6 cellular contexts compared by ENCODE assay signal in genomic region chr15:59698065-59698464, GRCh38. TPM values are rescaled to one million over a fixed set of nuclear protein-coding genes. Genes with fewer than 3 reads are reported as not detected.
DNase-seq lines count a peak whose midpoint lies in the region; ATAC-seq, FAIRE-seq and TF ChIP-seq lines count a peak whose summit lies in the region.
"Not testable (repeated sequence)": the region's sequence is repeated elsewhere in the genome, so short reads cannot be mapped to it uniquely, and the experiment has no call there.

No MANE protein-coding gene starts in this region.

- H2BK120ac ChIP-seq in mesendoderm (ENCODE audit: low read depth, low read length) = not testable (repeated sequence)

- H3K18ac ChIP-seq in mesendoderm (ENCODE audit: low read length) = peak overlapping the region; percentile 60

- DNase-seq in A549 (ENCODE audit: low read depth in 1 of 2, low spot score in 1 of 2) = peak in 1 of 2 experiments; percentile 55
- peak; percentile 26 for DNase-seq in MV-4-11 (lab: John Stamatoyannopoulos, UW)
- DNase-seq in RWPE2 (ENCODE audit: low spot score); mesendoderm: not testable (repeated sequence)
- DNase-seq in K562 (ENCODE audit: extremely low read depth in 1 of 4, low spot score in 3 of 4) = peak in 1 of 4 experiments; percentile 15
- peak; percentile 43 for DNase-seq in epithelial cell of esophagus (ENCODE audit: low read depth)

- H3K56ac ChIP-seq in mesendoderm (ENCODE audit: low read length) = not testable (repeated sequence)

- FAIRE-seq in A549 (lab: Jason Lieb, UNC); K562 (lab: Jason Lieb, UNC): not testable (repeated sequence)

- peak overlapping the region; percentile 59 for H3K4me2 ChIP-seq in A549
- not testable (repeated sequence) for H3K4me2 ChIP-seq in K562 (ENCODE audit: insufficient read depth, low read length); mesendoderm (ENCODE audit: low read length)

- H2BK15ac ChIP-seq in mesendoderm (replicated peaks; ENCODE audit: low read depth) = not testable (repeated sequence)

- TF ChIP-seq POLR2A in A549 (IDR thresholded peaks at IDR 0.05; ENCODE audit: low read length); K562 (conservative IDR thresholded peaks at IDR 0.05): not testable (repeated sequence)

- H3K27ac ChIP-seq in A549 = peak overlapping the region; percentile 4 to 62; a peak in 3 of 6 replicates
- not testable (repeated sequence) for H3K27ac ChIP-seq in RWPE2 (ENCODE audit: poor library complexity, severe bottlenecking); K562 (ENCODE audit: extremely low read depth, low read depth, low read length); mesendoderm (ENCODE audit: low read depth, low read length)

- not testable (repeated sequence) for H2AFZ ChIP-seq in K562 (ENCODE audit: low read depth, low read length)

- not testable (repeated sequence) for H3K36me3 ChIP-seq in RWPE2 (ENCODE audit: low read depth); K562 (ENCODE audit: control insufficient read depth, insufficient read depth, low read length); mesendoderm (ENCODE audit: control insufficient read depth, insufficient read depth, low read length)

- not testable (repeated sequence) for H4K5ac ChIP-seq in mesendoderm (ENCODE audit: low read length)

- 49% methylated on average over 4 of the region's 4 CpGs for WGBS in A549 (ENCODE audit: missing lambda C conversion rate)
- WGBS in K562 (ENCODE audit: insufficient coverage, low coverage, missing lambda C conversion rate) = 27% methylated on average over 3 of the region's 4 CpGs
- no CpG with 5 or more reads among the region's 4 CpGs for WGBS in mesendoderm (ENCODE audit: extremely low coverage, insufficient coverage, low lambda C conversion rate)

- H3K9ac ChIP-seq in K562 (ENCODE audit: insufficient read depth in 1 of 2, low read depth in 2 of 2, low read length in 2 of 2); mesendoderm (ENCODE audit: low read length): not testable (repeated sequence)

- TF ChIP-seq RAD21 in A549 (conservative IDR thresholded peaks at IDR 0.05 in 1 of 2, IDR thresholded peaks at IDR 0.05 in 1 of 2); K562 (CRISPR knock-in tag; conservative IDR thresholded peaks at IDR 0.05 in 1 of 2, IDR thresholded peaks at IDR 0.05 in 1 of 2): not testable (repeated sequence)

- not testable (repeated sequence) for H3K27me3 ChIP-seq in RWPE2 (ENCODE audit: insufficient read depth, poor library complexity, severe bottlenecking); K562 (ENCODE audit: control insufficient read depth in 2 of 2, insufficient read depth in 2 of 2, low read length in 2 of 2); mesendoderm (ENCODE audit: insufficient read depth, low read length, poor library complexity)

- H3K4me1 ChIP-seq in A549 (peaks cover 56% of the 10 kb centered on the region), RWPE2 (ENCODE audit: insufficient read depth, poor library complexity, severe bottlenecking) (peaks cover 40% of the 10 kb centered on the region), K562 (replicated peaks in 1 of 2; ENCODE audit: control insufficient read depth in 2 of 2, insufficient read depth in 2 of 2, low read length in 2 of 2) (peaks cover 4 to 10% of the 10 kb centered on the region in 2 experiments; a peak in 3 of 5 replicates)
- H3K4me1 ChIP-seq in mesendoderm (ENCODE audit: control insufficient read depth, low read depth, low read length) = not testable (repeated sequence)

- CTCF ChIA-PET in A549 (lab: Yijun Ruan, JAX) = interaction anchor here (0.7 to 1.5 kb wide), 9 partner anchors 8 to 630 kb away, joined by 3 to 6 read pairs (median 3); partner anchors contain the start of gene BNIP2
- CTCF ChIA-PET in K562 (lab: Yijun Ruan, JAX; ENCODE audit: low intra/inter-chr PET ratio) = not testable (repeated sequence)

- not testable (repeated sequence) for H3K79me2 ChIP-seq in K562 (ENCODE audit: control insufficient read depth, insufficient read depth, low read length); mesendoderm (ENCODE audit: control insufficient read depth, insufficient read depth, low read length)

- POLR2A ChIA-PET in A549 (lab: Yijun Ruan, JAX) = interaction anchor here (0.7 to 1.7 kb wide), 2 partner anchors 9 to 491 kb away, joined by 3 to 7 read pairs; partner anchors contain the start of gene BNIP2
- POLR2A ChIA-PET in K562 (lab: Yijun Ruan, JAX) = interaction anchor here (0.5 to 1.1 kb wide), 5 partner anchors 8 to 182 kb away, joined by 3 to 4 read pairs (median 3); no protein-coding TSS in a partner anchor

- TF ChIP-seq EP300 in A549 (IDR thresholded peaks at IDR 0.05); K562 (IDR thresholded peaks at IDR 0.05; ENCODE audit: low read length): not testable (repeated sequence)

- in situ Hi-C loops in K562 (cut with MboI) = loop anchor here (10.0 kb wide), 2 partner anchors 627 to 827 kb away; no protein-coding TSS in a partner anchor

- not testable (repeated sequence) for TF ChIP-seq CTCF in A549 (IDR thresholded peaks at IDR 0.05); RWPE2 (IDR thresholded peaks at IDR 0.05; ENCODE audit: poor library complexity, severe bottlenecking); K562 (IDR thresholded peaks at IDR 0.05 in 2 of 3, conservative IDR thresholded peaks at IDR 0.05 in 1 of 3; ENCODE audit: insufficient read depth in 2 of 3, low read depth in 1 of 3, low read length in 3 of 3); epithelial cell of esophagus (IDR thresholded peaks at IDR 0.05; ENCODE audit: insufficient read depth, low read depth, low read length, missing control alignments)

- intact Hi-C loops in K562 (cut with micrococcal nuclease) = loop anchor here (10.0 kb wide), 1 partner anchor 217 kb away; no protein-coding TSS in a partner anchor

- H3K4ac ChIP-seq in mesendoderm (ENCODE audit: low read depth, low read length) = not testable (repeated sequence)

- not testable (repeated sequence) for H4K8ac ChIP-seq in mesendoderm (ENCODE audit: low read depth, low read length)

- not testable (repeated sequence) for H2AK5ac ChIP-seq in mesendoderm (ENCODE audit: low read length)

- not testable (repeated sequence) for H3K79me1 ChIP-seq in mesendoderm (ENCODE audit: low read length)

- not testable (repeated sequence) for H3K9me1 ChIP-seq in K562 (ENCODE audit: control insufficient read depth, insufficient read depth, low read length)

- peak in 1 of 2 experiments; percentile 54; a peak in 3 of 6 replicates for ATAC-seq in A549
- peak; percentile 40; the same call in 1 of the 3 replicates for ATAC-seq in RWPE2 (ENCODE audit: low read depth)
- ATAC-seq in K562 = peak; percentile 49; the same call in 1 of the 3 replicates

- not testable (repeated sequence) for BruUV-seq in K562 (replicated peaks; lab: Mats Ljungman, UMichigan)

- not testable (repeated sequence) for H3K23ac ChIP-seq in mesendoderm (ENCODE audit: low read length)

- H3K9me3 ChIP-seq in A549; RWPE2 (ENCODE audit: severe bottlenecking); K562 (replicated peaks; ENCODE audit: control insufficient read depth, insufficient read depth, low read depth, low read length): not testable (repeated sequence)

- not testable (repeated sequence) for H2BK5ac ChIP-seq in mesendoderm (ENCODE audit: low read length)

- H4K20me1 ChIP-seq in K562 (replicated peaks; ENCODE audit: control insufficient read depth, insufficient read depth, low read length) = not testable (repeated sequence)

- not testable (repeated sequence) for H3K4me3 ChIP-seq in A549; RWPE2 (ENCODE audit: severe bottlenecking); K562; epithelial cell of esophagus (ENCODE audit: low read length); mesendoderm (ENCODE audit: low read length)

RNA-seq across cellular contexts. Expression of gene BNIP2, which starts 8.9 kb away (rescaled TPM):
- 93.6 and 146 TPM in 2 replicates for polyA plus RNA-seq in A549 (2011; rRNA removed)
- polyA plus RNA-seq in A549 (2012; cell fraction: cytosol; rRNA removed) = 70.7 and 79.3 TPM in 2 replicates
- polyA plus RNA-seq in A549 (2012; cell fraction: nucleus; rRNA removed) = 35.6 and 40.7 TPM in 2 replicates
- polyA plus RNA-seq in A549 (2017; fragmentation: RNase III; extraction: RNeasy Plus Mini Kit Qiagen cat#74134 plus additional on column Dnase treatment) = 90.8 to 107 TPM (median 101 TPM) in 3 replicates
- 23.4 and 24.4 TPM in 2 replicates for polyA minus RNA-seq in A549 (2011; rRNA and poly(A)+ RNA removed)
- 33.5 and 119 TPM in 2 replicates for total RNA-seq in K562 (2011; cell fraction: chromatin; rRNA removed; ENCODE audit: low replicate concordance)
- total RNA-seq in K562 (2011; cell fraction: nucleolus; rRNA removed) = 18.8 and 20.8 TPM in 2 replicates
- 43.7 and 69.2 TPM in 2 replicates for total RNA-seq in K562 (2011; cell fraction: nucleoplasm; rRNA removed)
- total RNA-seq in K562 (2014; rRNA removed) = 64.5 and 88.0 TPM in 2 replicates
- total RNA-seq in K562 (2014; rRNA removed; fragmentation: Illumina TruSeq; extraction: Trizol) = 63.4 and 82.2 TPM in 2 replicates
- total RNA-seq in K562 (2015; rRNA removed; fragmentation: Illumina TruSeq; extraction: Trizol) = 53.2 and 53.7 TPM in 2 replicates
- 38.6 and 46.6 TPM in 2 replicates for total RNA-seq in K562 (2021)
- 26.7 and 44.8 TPM in 2 replicates for polyA plus RNA-seq in K562 (2011; rRNA removed)
- polyA plus RNA-seq in K562 (2011; cell fraction: cytosol; rRNA removed) = 17.8 and 17.9 TPM in 2 replicates
- polyA plus RNA-seq in K562 (2011; cell fraction: nucleus; rRNA removed) = 16.2 and 18.5 TPM in 2 replicates
- 32.3 and 43.9 TPM in 2 replicates for polyA plus RNA-seq in K562 (2012)
- 50.8 and 52.5 TPM in 2 replicates for polyA plus RNA-seq in K562 (2014; fragmentation: Illumina TruSeq; extraction: Trizol)
- 10 to 100 TPM; 19.6 to 22.2 TPM for polyA plus RNA-seq in K562 (2014; fragmentation: Nextera tagmentation; extraction: Ambion mirVana)
- 54.8 and 73.8 TPM in 2 replicates for polyA plus RNA-seq in K562 (2014; rRNA removed)
- polyA minus RNA-seq in K562 (2011; rRNA and poly(A)+ RNA removed) = 47.9 and 51.4 TPM in 2 replicates
- polyA minus RNA-seq in K562 (2011; cell fraction: cytosol; rRNA and poly(A)+ RNA removed) = 27.0 and 32.9 TPM in 2 replicates
- polyA minus RNA-seq in K562 (2011; cell fraction: nucleus; rRNA and poly(A)+ RNA removed) = 21.9 and 50.0 TPM in 2 replicates
- polyA plus RNA-seq in mesendoderm (2013, experiment 1 of 2) = 27.4 TPM
- 28.2 TPM for polyA plus RNA-seq in mesendoderm (2013, experiment 2 of 2)

RNA-seq across cellular contexts. Expression of gene GTF2A2, which starts 40.8 kb away (rescaled TPM):
- polyA plus RNA-seq in A549 (2011; rRNA removed) = 137 and 220 TPM in 2 replicates
- polyA plus RNA-seq in A549 (2012; cell fraction: cytosol; rRNA removed) = 74.0 and 85.5 TPM in 2 replicates
- 44.3 and 45.3 TPM in 2 replicates for polyA plus RNA-seq in A549 (2012; cell fraction: nucleus; rRNA removed)
- polyA plus RNA-seq in A549 (2017; fragmentation: RNase III; extraction: RNeasy Plus Mini Kit Qiagen cat#74134 plus additional on column Dnase treatment) = 259 to 282 TPM (median 267 TPM) in 3 replicates
- polyA minus RNA-seq in A549 (2011; rRNA and poly(A)+ RNA removed) = 18.5 and 19.0 TPM in 2 replicates
- 10.7 and 24.3 TPM in 2 replicates for total RNA-seq in K562 (2011; cell fraction: chromatin; rRNA removed; ENCODE audit: low replicate concordance)
- total RNA-seq in K562 (2011; cell fraction: nucleolus; rRNA removed) = 9.5 and 11.7 TPM in 2 replicates
- total RNA-seq in K562 (2011; cell fraction: nucleoplasm; rRNA removed) = 17.7 and 36.6 TPM in 2 replicates
- 104 and 128 TPM in 2 replicates for total RNA-seq in K562 (2014; rRNA removed)
- total RNA-seq in K562 (2014; rRNA removed; fragmentation: Illumina TruSeq; extraction: Trizol) = 173 and 212 TPM in 2 replicates
- 144 and 167 TPM in 2 replicates for total RNA-seq in K562 (2015; rRNA removed; fragmentation: Illumina TruSeq; extraction: Trizol)
- total RNA-seq in K562 (2021) = 220 and 237 TPM in 2 replicates
- polyA plus RNA-seq in K562 (2011; rRNA removed) = 106 and 159 TPM in 2 replicates
- 73.3 and 80.2 TPM in 2 replicates for polyA plus RNA-seq in K562 (2011; cell fraction: cytosol; rRNA removed)
- polyA plus RNA-seq in K562 (2011; cell fraction: nucleus; rRNA removed) = 32.4 and 47.1 TPM in 2 replicates
- 118 and 160 TPM in 2 replicates for polyA plus RNA-seq in K562 (2012)
- 149 and 172 TPM in 2 replicates for polyA plus RNA-seq in K562 (2014; fragmentation: Illumina TruSeq; extraction: Trizol)
- 100 to 1,000 TPM; 523 to 656 TPM for polyA plus RNA-seq in K562 (2014; fragmentation: Nextera tagmentation; extraction: Ambion mirVana)
- 133 TPM in 2 replicates for polyA plus RNA-seq in K562 (2014; rRNA removed)
- polyA minus RNA-seq in K562 (2011; rRNA and poly(A)+ RNA removed) = 30.8 and 33.9 TPM in 2 replicates
- polyA minus RNA-seq in K562 (2011; cell fraction: cytosol; rRNA and poly(A)+ RNA removed) = 15.9 and 44.0 TPM in 2 replicates
- 12.9 and 18.3 TPM in 2 replicates for polyA minus RNA-seq in K562 (2011; cell fraction: nucleus; rRNA and poly(A)+ RNA removed)
- polyA plus RNA-seq in mesendoderm (2013, experiment 1 of 2) = 269 TPM
- 266 TPM for polyA plus RNA-seq in mesendoderm (2013, experiment 2 of 2)
